Comparison of ENCODE assay signal across 19 cellular contexts in the genomic region with DNA sequence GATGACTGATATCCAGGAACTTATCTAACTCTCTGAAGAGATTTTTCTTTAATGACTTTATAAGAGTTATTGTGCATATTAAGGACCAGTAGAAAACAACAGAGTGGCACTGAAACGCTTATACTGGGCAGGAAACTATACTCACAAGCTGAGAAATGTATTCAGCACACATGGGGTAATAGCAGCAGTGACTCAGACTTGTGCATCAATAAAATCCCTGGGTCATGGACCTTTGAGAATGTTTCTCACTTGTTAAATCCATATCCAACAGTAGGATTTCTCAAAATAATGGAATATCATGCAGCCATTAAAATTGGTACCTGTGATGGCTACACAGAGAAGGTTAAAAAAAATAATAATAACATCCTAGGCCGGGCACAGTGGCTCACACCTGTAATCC.
A peak's percentile ranks its signal among the peaks of the same experiment; 100 is the strongest.
DNase-seq lines count a peak whose midpoint lies in the region; ATAC-seq and TF ChIP-seq lines count a peak whose summit lies in the region.
"Had no signal": no experiment of that assay in that cellular context is flagged by ENCODE, and none has a peak within 500 bp of the region (broad histone marks: within the 10 kb centered on the region; RNA-seq: fewer than 3 reads in every experiment).

No MANE protein-coding gene starts in this region.

- no TSS peak for BruUV-seq in mammary epithelial cell (replicated peaks; lab: Mats Ljungman, UMichigan)

- H3K79me2 ChIP-seq in mammary epithelial cell (ENCODE audit: insufficient read depth, low read length) = no peaks in the 10 kb centered on the region

- H3K4me3 ChIP-seq in HFF-Myc (replicated peaks; ENCODE audit: low read depth, low read length) (no peak overlapping the region), mammary epithelial cell (replicated peaks in 1 of 3; ENCODE audit: insufficient read depth in 1 of 3, low read depth in 2 of 3, low read length in 3 of 3) (no peak overlapping the region), fibroblast of pulmonary artery (replicated peaks; ENCODE audit: low read depth, low read length) (no peak overlapping the region), skeletal muscle cell (ENCODE audit: low read depth, low read length) (no peak overlapping the region)
- H3K4me3 ChIP-seq in CD4-positive, alpha-beta memory T cell (ENCODE audit: low read length in 2 of 2) = no peak overlapping the region
- H3K4me3 ChIP-seq: GM12878, PC-9, SJSA1 had no signal

- H3K9me3 ChIP-seq in mammary epithelial cell (replicated peaks; ENCODE audit: insufficient read depth, low read length) = no peaks in the 10 kb centered on the region
- H3K9me3 ChIP-seq in CD4-positive, alpha-beta memory T cell (ENCODE audit: control insufficient read depth in 1 of 2, low read length in 2 of 2) = no peaks in the 10 kb centered on the region
- H3K9me3 ChIP-seq: BE2C, SJSA1 had no signal

- CTCF ChIA-PET in mammary epithelial cell (lab: Charles Lee; ENCODE audit: low non-redundant PET) = no interaction called here
- CTCF ChIA-PET in CD4-positive, alpha-beta memory T cell (lab: Charles Lee; ENCODE audit: partially characterized antibody) = no interaction called here

- H2AFZ ChIP-seq in mammary epithelial cell (ENCODE audit: low read depth, low read length) = no peak overlapping the region
- H2AFZ ChIP-seq: PC-9 had no signal

- no peak overlapping the region for H3K27ac Mint-ChIP-seq in CD4-positive, alpha-beta memory T cell
- H3K27ac Mint-ChIP-seq: CD4-positive, alpha-beta T cell; IgD-negative memory B cell had no signal

- H4K20me1 ChIP-seq in mammary epithelial cell (ENCODE audit: insufficient read depth, low read length) = no peaks in the 10 kb centered on the region

- 83% methylated on average over 2 of the region's 2 CpGs for WGBS in mammary epithelial cell (ENCODE audit: low coverage, missing lambda C conversion rate)

- H3K9ac ChIP-seq in mammary epithelial cell (ENCODE audit: insufficient read depth, low read length) = no peak overlapping the region

- ATAC-seq in HG03442 (IDR thresholded peaks at IDR 0.05; ENCODE audit: unreplicated experiment) = no peak
- ATAC-seq: GM12878 had no signal

- H3K27me3 ChIP-seq in mammary epithelial cell (ENCODE audit: insufficient read depth, low read length) = no peaks in the 10 kb centered on the region
- H3K27me3 ChIP-seq in CD4-positive, alpha-beta memory T cell (ENCODE audit: insufficient read depth, low read length) = no peaks in the 10 kb centered on the region
- H3K27me3 ChIP-seq: BE2C, SJSA1 had no signal

- H3K27ac ChIP-seq in mammary epithelial cell (ENCODE audit: insufficient read depth, low read depth, low read length) = no peak overlapping the region
- H3K27ac ChIP-seq in CD4-positive, alpha-beta memory T cell (ENCODE audit: low read depth, low read length) = no peak overlapping the region
- H3K27ac ChIP-seq: PC-9, SJSA1 had no signal

- H3K9me3 Mint-ChIP-seq in CD4-positive, alpha-beta memory T cell = no peaks in the 10 kb centered on the region
- H3K9me3 Mint-ChIP-seq: CD4-positive, alpha-beta T cell; IgD-negative memory B cell had no signal

- no peaks in the 10 kb centered on the region for H3K27me3 Mint-ChIP-seq in CD4-positive, alpha-beta memory T cell
- H3K27me3 Mint-ChIP-seq: CD4-positive, alpha-beta T cell; IgD-negative memory B cell had no signal

- H3K4me2 ChIP-seq in mammary epithelial cell (ENCODE audit: insufficient read depth, low read depth, low read length) = no peak overlapping the region
- H3K4me2 ChIP-seq: PC-9 had no signal

- dilution Hi-C loops in mammary epithelial cell (cut with HindIII; ENCODE audit: low sequenced_read_pairs) = no loop called here

- H3K4me1 ChIP-seq in mammary epithelial cell (ENCODE audit: insufficient read depth, low read length) = no peaks in the 10 kb centered on the region
- H3K4me1 ChIP-seq in CD4-positive, alpha-beta memory T cell (ENCODE audit: insufficient read depth, low read length) = no peaks in the 10 kb centered on the region
- H3K4me1 ChIP-seq: BE2C, SJSA1 had no signal

- in situ Hi-C loops in mammary epithelial cell (cut with MboI; ENCODE audit: low sequenced_read_pairs in 2 of 2) = no loop called here

- no peak overlapping the region for H3K4me3 Mint-ChIP-seq in CD4-positive, alpha-beta memory T cell
- H3K4me3 Mint-ChIP-seq: CD4-positive, alpha-beta T cell; IgD-negative memory B cell had no signal

- TF ChIP-seq CTCF in HFF-Myc (IDR thresholded peaks at IDR 0.05; ENCODE audit: low read depth, low read length, missing control alignments) (no peak), mammary epithelial cell (conservative IDR thresholded peaks at IDR 0.05 in 1 of 2, IDR thresholded peaks at IDR 0.05 in 1 of 2; ENCODE audit: extremely low read depth in 1 of 2, insufficient read depth in 1 of 2, low read depth in 1 of 2, low read length in 2 of 2) (no peak), fibroblast of pulmonary artery (IDR thresholded peaks at IDR 0.05; ENCODE audit: low read length, missing control alignments) (no peak)

- no peaks in the 10 kb centered on the region for H3K4me1 Mint-ChIP-seq in CD4-positive, alpha-beta memory T cell

- H3K36me3 ChIP-seq in mammary epithelial cell (ENCODE audit: insufficient read depth, low read length) = no peaks in the 10 kb centered on the region
- no peaks in the 10 kb centered on the region for H3K36me3 ChIP-seq in CD4-positive, alpha-beta memory T cell (ENCODE audit: insufficient read depth, low read length)
- H3K36me3 ChIP-seq: BE2C, SJSA1 had no signal

- intact Hi-C loops in mammary epithelial cell (cut with micrococcal nuclease) = no loop called here
- intact Hi-C loops in CD4-positive, alpha-beta memory T cell (cut with micrococcal nuclease) = no loop called here

- H3K36me3 Mint-ChIP-seq in CD4-positive, alpha-beta memory T cell = peaks cover 0 to 3% of the 10 kb centered on the region in 2 donors

- POLR2A ChIA-PET in CD4-positive, alpha-beta memory T cell (lab: Charles Lee; ENCODE audit: partially characterized antibody) = no interaction called here

- peak; percentile 11 for DNase-seq in HFF-Myc (ENCODE audit: extremely low read depth, low read depth)
- peak; percentile 35 for DNase-seq in mammary epithelial cell
- peak; percentile 10 for DNase-seq in fibroblast of pulmonary artery (ENCODE audit: low read depth)
- DNase-seq in skeletal muscle cell (ENCODE audit: low read depth) = peak; percentile 25
- DNase-seq in CD4-positive, alpha-beta memory T cell = no peak
- no peak for DNase-seq in NCI-H146 (lab: John Stamatoyannopoulos, UW)
- no peak for DNase-seq in GF-D8 (lab: John Stamatoyannopoulos, UW)
- DNase-seq: BE2C; CD4-positive, alpha-beta T cell; Kasumi-1; NCI-H1417 treated with DMSO at 0.1 percent for 48 hours; NCI-H2029 treated with DMSO at 0.1 percent for 48 hours; NCI-H2171 treated with DMSO at 0.1 percent for 48 hours; NCI-H774; PC-9 had no signal

Comparison
In these comparisons a context has a peak if more than half of its experiments do, and no peak if none do; other contexts are left out.
1. DNase-seq: peak in HFF-Myc (single experiment), mammary epithelial cell (single experiment), fibroblast of pulmonary artery (single experiment) and skeletal muscle cell (single experiment); none in CD4-positive, alpha-beta memory T cell (0 of 5), NCI-H146 (single experiment) and GF-D8 (single experiment).